ENCODE assay signal across 8 cellular contexts in genomic region chr3:157130138-157130880, GRCh38. TPM values are rescaled to one million over a fixed set of nuclear protein-coding genes. Genes with fewer than 3 reads are reported as not detected.
A peak's percentile ranks its signal among the peaks of the same experiment; 100 is the strongest.
DNase-seq lines count a peak whose midpoint lies in the region; ATAC-seq and TF ChIP-seq lines count a peak whose summit lies in the region.

No MANE protein-coding gene starts in this region.

- no peaks in the 10 kb centered on the region for H3K9me3 Mint-ChIP-seq in MCF 10A (ENCODE audit: unreplicated experiment)

- ATAC-seq in GM18873 (IDR thresholded peaks at IDR 0.05; ENCODE audit: low FRiP score, unreplicated experiment) (no peak), HG03039 (IDR thresholded peaks at IDR 0.05; ENCODE audit: unreplicated experiment) (no peak)

- no peaks in the 10 kb centered on the region for H3K27me3 ChIP-seq in kidney epithelial cell (ENCODE audit: control insufficient read depth, insufficient read depth, low read length)

- no TSS peak for BruUV-seq in MCF 10A (replicated peaks; lab: Mats Ljungman, UMichigan)

- intact Hi-C loops in MCF 10A (cut with micrococcal nuclease), result loop anchor here (1.0 to 10.0 kb wide), 4 partner anchors 49 to 1136 kb away; partner anchors contain the start of gene TIPARP

- CTCF ChIA-PET in MCF 10A (lab: Yijun Ruan, JAX), result interaction anchor here (0.5 to 10.3 kb wide), 23 partner anchors 13 to 979 kb away, joined by 3 to 260 read pairs (median 4); no protein-coding TSS in a partner anchor

- no peaks in the 10 kb centered on the region for H3K36me3 ChIP-seq in kidney epithelial cell (ENCODE audit: control insufficient read depth, insufficient read depth, low read length)

- H3K27ac Mint-ChIP-seq in MCF 10A (ENCODE audit: low read depth, unreplicated experiment), result peak overlapping the region; percentile 96

- TF ChIP-seq CTCF in MCF 10A (IDR thresholded peaks at IDR 0.05; ENCODE audit: unreplicated experiment), result peak; percentile 81
- peak; percentile 69 for TF ChIP-seq CTCF in kidney epithelial cell (IDR thresholded peaks at IDR 0.05; ENCODE audit: insufficient read depth, low read length, poor library complexity, severe bottlenecking)

- POLR2A ChIA-PET in MCF 10A (lab: Yijun Ruan, JAX), result interaction anchor here (0.7 to 18.7 kb wide), 14 partner anchors 9 to 964 kb away, joined by 3 to 331 read pairs (median 6); partner anchors contain the start of genes CCNL1, SSR3 and TIPARP

- H3K4me3 Mint-ChIP-seq in MCF 10A (ENCODE audit: unreplicated experiment), result peak overlapping the region; percentile 60

- H3K27me3 Mint-ChIP-seq in MCF 10A (ENCODE audit: insufficient read depth, unreplicated experiment), result no peaks in the 10 kb centered on the region

- peaks cover 60% of the 10 kb centered on the region for H3K4me1 Mint-ChIP-seq in MCF 10A (ENCODE audit: insufficient read depth, unreplicated experiment)

- no peak overlapping the region for H3K4me3 ChIP-seq in kidney epithelial cell (ENCODE audit: low read depth, low read length)

- H3K36me3 Mint-ChIP-seq in MCF 10A (ENCODE audit: insufficient read depth, unreplicated experiment), result no peaks in the 10 kb centered on the region

- DNase-seq in D341Med (ENCODE audit: low spot score), result peak; percentile 58
- peak; percentile 10 for DNase-seq in MV-4-11 (lab: John Stamatoyannopoulos, UW)
- DNase-seq in UCSD-AML1 (lab: John Stamatoyannopoulos, UW; ENCODE audit: unreplicated experiment), result peak; percentile 16
- DNase-seq in MCF 10A (ENCODE audit: unreplicated experiment), result peak; percentile 80
- peak; percentile 69 for DNase-seq in kidney epithelial cell (ENCODE audit: low read depth)
- peak; percentile 44 to 55 for DNase-seq in stimulated activated CD4-positive, alpha-beta T cell treated with anti-CD3 and anti-CD28 coated beads, Interleukin-1b, Interleukin-23, amount 100 ng/mL, for 1 hour (ENCODE audit: low read depth in 2 of 2)

RNA-seq across cellular contexts. Expression of gene CCNL1, which starts 29.6 kb away (rescaled TPM):
- total RNA-seq in MCF 10A (2022), result 103 and 112 TPM in 2 replicates
- total RNA-seq in kidney epithelial cell, result 99.9 and 108 TPM in 2 replicates

Comparison
In these comparisons a context has a peak if more than half of its experiments do, and no peak if none do; other contexts are left out.
1. DNase-seq: peak in every context shown above with its lines; median percentile 80 in MCF 10A; 69 in kidney epithelial cell; 58 in D341Med; 50 in stimulated activated CD4-positive, alpha-beta T cell treated with anti-CD3 and anti-CD28 coated beads, Interleukin-1b, Interleukin-23, amount 100 ng/mL, for 1 hour; 16 in UCSD-AML1; 10 in MV-4-11.